ENCODE assay signal across 13 cellular contexts in genomic region chr17:79072544-79072943, GRCh38.
"Had no signal": no experiment of that assay in that cellular context is flagged by ENCODE, and none has a peak within 500 bp of the region (broad histone marks: within the 10 kb centered on the region; RNA-seq: fewer than 3 reads in every experiment).

No MANE protein-coding gene starts in this region.

- H3K27ac Mint-ChIP-seq: mesothelial cell of epicardium; stimulated activated naive CD8-positive, alpha-beta T cell treated with anti-CD3 and anti-CD28 coated beads, Interleukin-15, Interleukin-2, amounts not matched to agents 100 ng/mL and 50 ng/mL, for 24 hours had no signal

- H3K9me3 Mint-ChIP-seq: mesothelial cell of epicardium; stimulated activated naive CD8-positive, alpha-beta T cell treated with anti-CD3 and anti-CD28 coated beads, Interleukin-15, Interleukin-2, amounts not matched to agents 100 ng/mL and 50 ng/mL, for 24 hours had no signal

- H3K4me3 Mint-ChIP-seq: mesothelial cell of epicardium; stimulated activated naive CD8-positive, alpha-beta T cell treated with anti-CD3 and anti-CD28 coated beads, Interleukin-15, Interleukin-2, amounts not matched to agents 100 ng/mL and 50 ng/mL, for 24 hours had no signal

- H3K9me3 ChIP-seq: ascending aorta, psoas muscle had no signal

- H3K27ac ChIP-seq: foreskin keratinocyte, psoas muscle had no signal

- ATAC-seq: foreskin keratinocyte, left ventricle myocardium superior, psoas muscle had no signal

- H3K36me3 Mint-ChIP-seq: mesothelial cell of epicardium had no signal

- H3K4me3 ChIP-seq: ascending aorta, psoas muscle had no signal

- H3K27me3 Mint-ChIP-seq: stimulated activated naive CD8-positive, alpha-beta T cell treated with anti-CD3 and anti-CD28 coated beads, Interleukin-15, Interleukin-2, amounts not matched to agents 100 ng/mL and 50 ng/mL, for 24 hours had no signal

- DNase-seq: activated CD4-positive, alpha-beta T cell treated with anti-CD3 and anti-CD28 coated beads, Interleukin-2, amount 50 U/mL, for 4 hours; activated CD4-positive, CD25-positive, alpha-beta regulatory T cell treated with anti-CD3 and anti-CD28 coated beads, Interleukin-2, amount 50 U/mL, for 72 hours; activated T-cell treated with anti-CD3 and anti-CD28 coated beads, Interleukin-2, amount 50 U/mL, for 1 hour; foreskin keratinocyte; left ventricle myocardium superior; nucleus accumbens; stimulated activated CD4-positive, alpha-beta T cell treated with anti-CD3 and anti-CD28 coated beads, Interleukin-15, amount 100 ng/mL, for 24 hours; stimulated activated CD4-positive, alpha-beta T cell treated with anti-CD3 and anti-CD28 coated beads, Interleukin-4, amount 100 ng/mL, for 24 hours; T-helper 9 cell had no signal

- H3K27me3 ChIP-seq: ascending aorta had no signal
